Comparison of ENCODE assay signal across 15 cellular contexts in the genomic region with DNA sequence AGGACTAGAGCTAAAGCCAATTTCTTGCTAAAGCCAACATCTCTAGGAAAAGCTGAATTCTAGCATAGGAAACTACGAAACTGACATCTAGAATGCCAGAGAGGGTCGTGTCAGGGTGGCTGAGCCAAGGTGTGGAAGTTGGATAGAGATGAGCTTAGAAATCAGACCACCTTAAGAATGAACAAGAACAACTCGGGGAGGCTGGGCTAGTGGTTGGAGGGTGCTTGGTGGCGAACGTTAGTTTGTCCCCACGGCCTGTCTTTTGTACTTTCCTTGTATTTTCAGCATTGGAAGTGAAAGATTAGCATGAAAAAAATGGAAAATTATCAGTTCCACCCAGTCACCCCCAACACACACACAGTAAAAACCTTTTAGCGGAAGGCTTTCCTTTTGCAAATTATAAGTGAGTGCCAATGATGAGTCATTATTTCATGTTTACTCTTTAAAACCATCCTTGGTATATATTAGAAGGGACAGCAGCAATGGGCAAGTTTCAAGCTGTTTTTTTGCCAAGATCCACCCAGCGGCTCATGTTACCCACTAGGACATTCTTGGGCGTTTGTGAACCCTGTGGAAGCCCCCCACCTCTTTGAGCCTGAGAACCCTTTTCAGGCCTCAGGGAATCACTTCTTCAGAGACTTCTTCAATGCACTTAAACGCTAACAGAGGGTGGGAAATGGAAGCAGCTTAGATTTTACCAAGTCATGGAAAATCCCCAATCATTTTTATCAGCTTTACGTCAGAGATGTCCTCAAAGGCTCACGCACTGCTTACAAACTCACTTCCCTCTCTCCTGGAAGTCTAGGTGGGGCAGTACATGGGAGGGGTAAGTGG. TPM values are rescaled to one million over a fixed set of nuclear protein-coding genes. Genes with fewer than 3 reads are reported as not detected.
DNase-seq lines count a peak whose midpoint lies in the region; ATAC-seq, FAIRE-seq and TF ChIP-seq lines count a peak whose summit lies in the region.
"Had no signal": no experiment of that assay in that cellular context is flagged by ENCODE, and none has a peak within 500 bp of the region (broad histone marks: within the 10 kb centered on the region; RNA-seq: fewer than 3 reads in every experiment).

No MANE protein-coding gene starts in this region.

- H3K4me2 ChIP-seq in A549 (peak overlapping the region; percentile 74), astrocyte (ENCODE audit: low read length) (peak overlapping the region; percentile 32)

- H3K4me1 Mint-ChIP-seq in HFFc6 (ENCODE audit: low read depth) = peaks cover 12% of the 10 kb centered on the region
- peaks cover 1% of the 10 kb centered on the region for H3K4me1 Mint-ChIP-seq in astrocyte (ENCODE audit: low read depth, unreplicated experiment)

- H3K4me3 ChIP-seq in A549 (no peak overlapping the region), astrocyte (ENCODE audit: insufficient read depth, low read depth, low read length) (no peak overlapping the region)

- peak; percentile 89 to 97 for DNase-seq in A549 (ENCODE audit: low read depth in 1 of 2, low spot score in 1 of 2)
- DNase-seq in HFFc6 = peak; percentile 6
- peak; percentile 36 for DNase-seq in astrocyte (ENCODE audit: low read depth)
- DNase-seq in iris pigment epithelial cell (ENCODE audit: low read depth) = peak; percentile 75
- DNase-seq in activated gamma-delta T cell treated with Interleukin-2 at 50 U/mL for 16 hours = no peak
- no peak for DNase-seq in NOMO-1 treated with DMSO at 0.1 percent for 48 hours (lab: John Stamatoyannopoulos, UW; ENCODE audit: unreplicated experiment)
- DNase-seq: activated T-cell treated with anti-CD3 and anti-CD28 coated beads for 4 hours; foreskin melanocyte; MV-4-11; NCI-H524 treated with DMSO at 0.1 percent for 48 hours; stimulated activated CD4-positive, alpha-beta T cell treated with anti-CD3 and anti-CD28 coated beads, Interleukin-2, amount 100 ng/mL, for 24 hours; stimulated activated naive CD8-positive, alpha-beta T cell treated with anti-CD3 and anti-CD28 coated beads, Interleukin-15, Interleukin-2, amounts not matched to agents 100 U/mL and 50 U/mL, for 24 hours had no signal

- no peaks in the 10 kb centered on the region for H3K79me2 ChIP-seq in astrocyte (ENCODE audit: insufficient read depth, low read length)

- peak; percentile 87 to 90 for ATAC-seq in A549
- no peak for ATAC-seq in HG02678 (IDR thresholded peaks at IDR 0.05; ENCODE audit: unreplicated experiment)
- no peak for ATAC-seq in GM18870 (IDR thresholded peaks at IDR 0.05; ENCODE audit: unreplicated experiment)
- ATAC-seq: stimulated activated naive CD8-positive, alpha-beta T cell treated with anti-CD3 and anti-CD28 coated beads, Interleukin-15, Interleukin-2, amounts not matched to agents 100 U/mL and 50 U/mL, for 24 hours had no signal

- peaks cover 5% of the 10 kb centered on the region for H3K27me3 Mint-ChIP-seq in HFFc6 (ENCODE audit: insufficient read depth)
- H3K27me3 Mint-ChIP-seq in astrocyte (ENCODE audit: low read depth, unreplicated experiment) = no peaks in the 10 kb centered on the region
- H3K27me3 Mint-ChIP-seq: brain had no signal

- no peaks in the 10 kb centered on the region for H3K27me3 ChIP-seq in astrocyte (ENCODE audit: insufficient read depth, low read length)

- peak; percentile 47 to 84; a peak in 3 of 5 replicates for TF ChIP-seq EP300 in A549 (IDR thresholded peaks at IDR 0.05)

- no peak overlapping the region for H3K9ac ChIP-seq in astrocyte (ENCODE audit: low read length)

- H3K9me3 Mint-ChIP-seq in HFFc6 (no peaks in the 10 kb centered on the region), astrocyte (ENCODE audit: unreplicated experiment) (no peaks in the 10 kb centered on the region)

- CTCF ChIA-PET in A549 (lab: Yijun Ruan, JAX) = interaction anchor here (0.7 to 0.9 kb wide), 2 partner anchors 10 to 13 kb away, joined by 3 read pairs; no protein-coding TSS in a partner anchor

- no peaks in the 10 kb centered on the region for H3K9me3 ChIP-seq in A549
- no peaks in the 10 kb centered on the region for H3K9me3 ChIP-seq in astrocyte (ENCODE audit: insufficient read depth, low read depth, low read length)

- H2AFZ ChIP-seq in astrocyte (ENCODE audit: low read depth, low read length) = no peak overlapping the region

- H3K27ac ChIP-seq in A549 = peak overlapping the region; percentile 90 to 94
- no peak overlapping the region for H3K27ac ChIP-seq in astrocyte (ENCODE audit: low read depth, low read length)

- FAIRE-seq in A549 (lab: Jason Lieb, UNC) (peak; percentile 97), astrocyte (lab: Jason Lieb, UNC) (no peak)

- peak; percentile 1 to 38; a peak in 2 of 5 replicates for TF ChIP-seq RAD21 in A549 (conservative IDR thresholded peaks at IDR 0.05 in 1 of 2, IDR thresholded peaks at IDR 0.05 in 1 of 2)

- no peaks in the 10 kb centered on the region for H3K36me3 ChIP-seq in astrocyte (ENCODE audit: insufficient read depth, low read length)

- H4K20me1 ChIP-seq in astrocyte (ENCODE audit: insufficient read depth, low read length) = no peaks in the 10 kb centered on the region

- under 1% methylated on average over 12 of the region's 12 CpGs for WGBS in A549 (ENCODE audit: missing lambda C conversion rate)

- no peak for TF ChIP-seq CTCF in A549 (IDR thresholded peaks at IDR 0.05)
- TF ChIP-seq CTCF in HFFc6 (IDR thresholded peaks at IDR 0.05) = no peak
- no peak for TF ChIP-seq CTCF in astrocyte (IDR thresholded peaks at IDR 0.05; ENCODE audit: insufficient read depth, low read depth, low read length)

- peak overlapping the region; percentile 46; the same call in 1 of the 2 replicates for H3K4me3 Mint-ChIP-seq in HFFc6
- no peak overlapping the region for H3K4me3 Mint-ChIP-seq in astrocyte (ENCODE audit: unreplicated experiment)
- H3K4me3 Mint-ChIP-seq: brain had no signal

- H3K36me3 Mint-ChIP-seq in HFFc6 (ENCODE audit: low read depth) (no peaks in the 10 kb centered on the region), astrocyte (ENCODE audit: low read depth, unreplicated experiment) (no peaks in the 10 kb centered on the region)
- H3K36me3 Mint-ChIP-seq: brain had no signal

- no peak for TF ChIP-seq POLR2A in A549 (IDR thresholded peaks at IDR 0.05; ENCODE audit: low read length)

- POLR2A ChIA-PET in A549 (lab: Yijun Ruan, JAX) = interaction anchor here (0.5 to 2.3 kb wide), 5 partner anchors 14 to 281 kb away, joined by 3 to 9 read pairs (median 3); a partner anchor contains a TSS

- H3K4me1 ChIP-seq in A549 = peaks cover 65% of the 10 kb centered on the region
- peaks cover 3% of the 10 kb centered on the region for H3K4me1 ChIP-seq in astrocyte (ENCODE audit: insufficient read depth, low read length)

- H3K27ac Mint-ChIP-seq in HFFc6 (no peak overlapping the region), astrocyte (ENCODE audit: unreplicated experiment) (no peak overlapping the region)
- H3K27ac Mint-ChIP-seq: brain had no signal

TF ChIP-seq in A549, 52 proteins besides CTCF, POLR2A, EP300 and RAD21 (continues in another document):
- TF ChIP-seq MAFK (IDR thresholded peaks at IDR 0.05; ENCODE audit: partially characterized antibody) = peak; percentile 89
- peak; percentile 61; the same call in 1 of the 2 replicates for TF ChIP-seq FOSL2 (IDR thresholded peaks at IDR 0.05)
- TF ChIP-seq FOSL2 (CRISPR knock-in tag; IDR thresholded peaks at IDR 0.05) = peak; percentile 96
- TF ChIP-seq JUNB (IDR thresholded peaks at IDR 0.05) = peak; percentile 76
- no peak for TF ChIP-seq SREBF2 (IDR thresholded peaks at IDR 0.05)
- TF ChIP-seq, protein P1, sequence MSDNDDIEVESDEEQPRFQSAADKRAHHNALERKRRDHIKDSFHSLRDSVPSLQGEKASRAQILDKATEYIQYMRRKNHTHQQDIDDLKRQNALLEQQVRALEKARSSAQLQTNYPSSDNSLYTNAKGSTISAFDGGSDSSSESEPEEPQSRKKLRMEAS (IDR thresholded peaks at IDR 0.05) = no peak
- TF ChIP-seq JUN (IDR thresholded peaks at IDR 0.05) = peak; percentile 81 to 82; a peak in 4 of 5 replicates
- no peak for TF ChIP-seq TP53 (CRISPR knock-in tag; IDR thresholded peaks at IDR 0.05)
- TF ChIP-seq, protein P2, sequence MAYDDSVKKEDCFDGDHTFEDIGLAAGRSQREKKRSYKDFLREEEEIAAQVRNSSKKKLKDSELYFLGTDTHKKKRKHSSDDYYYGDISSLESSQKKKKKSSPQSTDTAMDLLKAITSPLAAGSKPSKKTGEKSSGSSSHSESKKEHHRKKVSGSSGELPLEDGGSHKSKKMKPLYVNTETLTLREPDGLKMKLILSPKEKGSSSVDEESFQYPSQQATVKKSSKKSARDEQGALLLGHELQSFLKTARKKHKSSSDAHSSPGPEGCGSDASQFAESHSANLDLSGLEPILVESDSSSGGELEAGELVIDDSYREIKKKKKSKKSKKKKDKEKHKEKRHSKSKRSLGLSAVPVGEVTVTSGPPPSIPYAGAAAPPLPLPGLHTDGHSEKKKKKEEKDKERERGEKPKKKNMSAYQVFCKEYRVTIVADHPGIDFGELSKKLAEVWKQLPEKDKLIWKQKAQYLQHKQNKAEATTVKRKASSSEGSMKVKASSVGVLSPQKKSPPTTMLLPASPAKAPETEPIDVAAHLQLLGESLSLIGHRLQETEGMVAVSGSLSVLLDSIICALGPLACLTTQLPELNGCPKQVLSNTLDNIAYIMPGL (CRISPR knock-in tag; IDR thresholded peaks at IDR 0.05; ENCODE audit: borderline replicate concordance) = no peak
- no peak for TF ChIP-seq NPAS2 (CRISPR knock-in tag; IDR thresholded peaks at IDR 0.05; ENCODE audit: borderline replicate concordance)
- no peak; the same call in 1 of the 2 replicates for TF ChIP-seq FOSB (CRISPR knock-in tag; IDR thresholded peaks at IDR 0.05)
- 0 out of 2 replicates have a peak, but pooled peaks have one; percentile 18 for TF ChIP-seq HOXA7 (CRISPR knock-in tag; IDR thresholded peaks at IDR 0.05)
- TF ChIP-seq CHD2 (IDR thresholded peaks at IDR 0.05; ENCODE audit: low read length, partially characterized antibody) = no peak
- TF ChIP-seq CBX8 (IDR thresholded peaks at IDR 0.05) = no peak

RNA-seq across cellular contexts. Expression of a gene that starts 4.9 kb away (rescaled TPM):
- polyA plus RNA-seq in A549 (2011; rRNA removed) (1.9 and 2.0 TPM in 2 replicates), A549 (2017; fragmentation: RNase III; extraction: RNeasy Plus Mini Kit Qiagen cat#74134 plus additional on column Dnase treatment) (1.0 to 1.1 TPM (median 1.0 TPM) in 3 replicates)
- polyA plus RNA-seq in A549 (2012; cell fraction: cytosol; rRNA removed) = 0.21 and 0.29 TPM in 2 replicates
- 0.11 and 0.18 TPM in 2 replicates for polyA plus RNA-seq in A549 (2012; cell fraction: nucleus; rRNA removed)
- polyA minus RNA-seq in A549 (2011; rRNA and poly(A)+ RNA removed) = 3.0 and 3.9 TPM in 2 replicates
- total RNA-seq in HFFc6 (2021; fragmentation: NEBNext Ultra II Directional; extraction: Animal tissue kit (Norgen Biotek cat#: 25700)) = not detected
- total RNA-seq in astrocyte = 0.14 TPM in 1 of 2 replicates, not detected in the other

RNA-seq across cellular contexts. Expression of a gene that starts 30.7 kb away (rescaled TPM):
- polyA plus RNA-seq in A549 (2011; rRNA removed) (not detected in 2 replicates), A549 (2017; fragmentation: RNase III; extraction: RNeasy Plus Mini Kit Qiagen cat#74134 plus additional on column Dnase treatment) (not detected in 3 replicates)
- not detected in 2 replicates for polyA plus RNA-seq in A549 (2012; cell fraction: cytosol; rRNA removed)
- not detected in 2 replicates for polyA plus RNA-seq in A549 (2012; cell fraction: nucleus; rRNA removed)
- not detected in 2 replicates for polyA minus RNA-seq in A549 (2011; rRNA and poly(A)+ RNA removed)
- total RNA-seq in HFFc6 (2021; fragmentation: NEBNext Ultra II Directional; extraction: Animal tissue kit (Norgen Biotek cat#: 25700)) = not detected
- not detected in 2 replicates for total RNA-seq in astrocyte

Comparison
In these comparisons a context has a peak if more than half of its experiments do, and no peak if none do; other contexts are left out.
1. ATAC-seq: peak in A549 (2 of 2); none in HG02678 (single experiment) and GM18870 (single experiment).
2. DNase-seq: peak in A549 (2 of 2), HFFc6 (single experiment), astrocyte (single experiment) and iris pigment epithelial cell (single experiment); none in activated gamma-delta T cell treated with Interleukin-2 at 50 U/mL for 16 hours (single experiment) and NOMO-1 treated with DMSO at 0.1 percent for 48 hours (single experiment).